Comparison of ENCODE assay signal across 34 cellular contexts in genomic region chr3:103600844-103601243, GRCh38.
"Had no signal": no experiment of that assay in that cellular context is flagged by ENCODE, and none has a peak within 500 bp of the region (broad histone marks: within the 10 kb centered on the region; RNA-seq: fewer than 3 reads in every experiment).

No MANE protein-coding gene starts in this region.

- H3K4me3 ChIP-seq: MG63 had no signal

- DNase-seq: Karpas-422, Kasumi-1, MG63, MM.1S, MV-4-11, NCI-H1048, NCI-H1092, NCI-H1092 treated with DMSO at 0.1 percent for 48 hours, NCI-H1105, NCI-H1105 treated with DMSO at 0.1 percent for 48 hours, NCI-H1417, NCI-H1417 treated with DMSO at 0.1 percent for 48 hours, NCI-H1436, NCI-H1436 treated with DMSO at 0.1 percent for 48 hours, NCI-H146, NCI-H1694, NCI-H1694 treated with DMSO at 0.1 percent for 48 hours, NCI-H187, NCI-H187 treated with DMSO at 0.1 percent for 48 hours, NCI-H1930, NCI-H2029, NCI-H2029 treated with DMSO at 0.1 percent for 48 hours, NCI-H2081, NCI-H2081 treated with DMSO at 0.1 percent for 48 hours, NCI-H2107, NCI-H2171, NCI-H2171 treated with DMSO at 0.1 percent for 48 hours, NCI-H2227 treated with DMSO at 0.1 percent for 48 hours, NCI-H226, NCI-H345, NCI-H446, NCI-H446 treated with DMSO at 0.1 percent for 48 hours, NCI-H510A, NCI-H510A treated with DMSO at 0.1 percent for 48 hours had no signal

- H3K9me3 ChIP-seq: MG63 had no signal

- H3K27me3 ChIP-seq: MG63 had no signal

- H3K36me3 ChIP-seq: MG63 had no signal
